ENCODE assay signal across 8 cellular contexts in genomic region chr14:51095854-51096823, GRCh38. TPM values are rescaled to one million over a fixed set of nuclear protein-coding genes. Genes with fewer than 3 reads are reported as not detected.
A peak's percentile ranks its signal among the peaks of the same experiment; 100 is the strongest.
DNase-seq lines count a peak whose midpoint lies in the region; ATAC-seq and TF ChIP-seq lines count a peak whose summit lies in the region.

No MANE protein-coding gene starts in this region.

- H3K4me3 ChIP-seq in BJ (ENCODE audit: low read depth, low read length) = peak overlapping the region; percentile 61
- peak overlapping the region; percentile 82 for H3K4me3 ChIP-seq in endocrine pancreas (ENCODE audit: control insufficient read depth, insufficient read depth, low read length)
- peak overlapping the region; percentile 72 for H3K4me3 ChIP-seq in thoracic aorta

- no peaks in the 10 kb centered on the region for H3K9me3 ChIP-seq in endocrine pancreas (ENCODE audit: control insufficient read depth, low read length)
- H3K9me3 ChIP-seq in thoracic aorta = no peaks in the 10 kb centered on the region

- H3K4me1 ChIP-seq in endocrine pancreas (ENCODE audit: control insufficient read depth, insufficient read depth, low read length) (peaks cover 18% of the 10 kb centered on the region), thoracic aorta (ENCODE audit: control insufficient read depth in 1 of 2, low read depth in 2 of 2) (peaks cover 8 to 29% of the 10 kb centered on the region in 2 donors)

- H3K36me3 ChIP-seq in BJ (ENCODE audit: control insufficient read depth, insufficient read depth, low read length) = no peaks in the 10 kb centered on the region
- no peaks in the 10 kb centered on the region for H3K36me3 ChIP-seq in endocrine pancreas (ENCODE audit: control insufficient read depth, insufficient read depth, low read length)
- H3K36me3 ChIP-seq in thoracic aorta = no peaks in the 10 kb centered on the region

- DNase-seq in BJ (ENCODE audit: low read depth) (no peak), HPDE6-E6E7 (ENCODE audit: extremely low spot score) (peak; percentile 20), SW480 (ENCODE audit: low spot score) (peak; percentile 65), middle frontal gyrus (ENCODE audit: extremely low spot score, low spot score) (peak; percentile 59), thoracic aorta (ENCODE audit: low spot score) (peak; percentile 28), NCI-H128 (lab: John Stamatoyannopoulos, UW; ENCODE audit: unreplicated experiment) (no peak)

- CTCF ChIA-PET in BJ (lab: Yijun Ruan, JAX) = interaction anchor here (0.8 to 1.7 kb wide), 2 partner anchors 12 to 27 kb away, joined by 3 to 4 read pairs; no protein-coding TSS in a partner anchor

- no peak overlapping the region for H3K27ac ChIP-seq in thoracic aorta

- TF ChIP-seq CTCF in BJ (IDR thresholded peaks at IDR 0.05; ENCODE audit: insufficient read depth, low read depth, low read length) (no peak), thoracic aorta (IDR thresholded peaks at IDR 0.05) (no peak)

- peaks cover 27% of the 10 kb centered on the region for H3K27me3 ChIP-seq in BJ (ENCODE audit: control insufficient read depth, insufficient read depth, low read length)
- H3K27me3 ChIP-seq in endocrine pancreas (ENCODE audit: control insufficient read depth, insufficient read depth, low read length) = no peaks in the 10 kb centered on the region
- H3K27me3 ChIP-seq in thoracic aorta (replicated peaks; ENCODE audit: insufficient read depth) = peaks cover 7% of the 10 kb centered on the region

- ATAC-seq in thoracic aorta (ENCODE audit: insufficient number of reproducible peaks, low FRiP score, low read depth) (peak; percentile 74), GM21381 (IDR thresholded peaks at IDR 0.05; ENCODE audit: unreplicated experiment) (no peak)

- peak overlapping the region; percentile 100 for H3K9ac ChIP-seq in endocrine pancreas (ENCODE audit: control insufficient read depth, insufficient read depth, low read length)

- POLR2A ChIA-PET in BJ (lab: Charles Lee) = interaction anchor here (0.6 kb wide), 1 partner anchor 536 kb away, joined by 4 read pairs; the partner anchor contains the start of gene ATL1

RNA-seq across cellular contexts. Expression of gene TRIM9, which starts 1.2 kb away (rescaled TPM):
- 0.02 TPM in 2 replicates for polyA plus RNA-seq in BJ (2011; rRNA removed)
- polyA minus RNA-seq in BJ (2011; rRNA and poly(A)+ RNA removed) = 0.05 and 0.98 TPM in 2 replicates
- 1 to 10 TPM in 1 of 2 donors, under 1 TPM in 1; 0.41 to 2.1 TPM for total RNA-seq in thoracic aorta

Comparison
In these comparisons a context has a peak if more than half of its experiments do, and no peak if none do; other contexts are left out.
1. DNase-seq: peak in HPDE6-E6E7 (single experiment), SW480 (single experiment), middle frontal gyrus (single experiment) and thoracic aorta (single experiment); none in BJ (single experiment) and NCI-H128 (single experiment).
2. Peak in every context shown above with its lines, with median percentiles within 50 percentile points of each other: H3K4me3 ChIP-seq.